21 cellular contexts compared by ENCODE assay signal in genomic region chr11:117392979-117393378, GRCh38.
DNase-seq lines count a peak whose midpoint lies in the region; FAIRE-seq and TF ChIP-seq lines count a peak whose summit lies in the region.
"Had no signal": no experiment of that assay in that cellular context is flagged by ENCODE, and none has a peak within 500 bp of the region (broad histone marks: within the 10 kb centered on the region; RNA-seq: fewer than 3 reads in every experiment).

No MANE protein-coding gene starts in this region.

- no peak overlapping the region for H3K9ac ChIP-seq in neuronal stem cell (ENCODE audit: low read depth, low read length, poor library complexity)
- H3K9ac ChIP-seq: GM23248 had no signal

- H4K8ac ChIP-seq in neuronal stem cell (ENCODE audit: low read depth, low read length), result no peak overlapping the region

- no peak for TF ChIP-seq POLR2A in sigmoid colon (IDR thresholded peaks at IDR 0.05)

- H3K36me3 ChIP-seq in left ventricle myocardium inferior, result peaks cover 84% of the 10 kb centered on the region
- H3K36me3 ChIP-seq in neuronal stem cell (replicated peaks in 1 of 2; ENCODE audit: control insufficient read depth in 2 of 2, insufficient read depth in 2 of 2, low read length in 2 of 2), result peaks cover 40 to 92% of the 10 kb centered on the region in 2 donors
- H3K36me3 ChIP-seq in sigmoid colon, result peaks cover 14 to 94% (median 67%) of the 10 kb centered on the region in 4 donors
- H3K36me3 ChIP-seq in small intestine (ENCODE audit: control insufficient read depth in 2 of 2, insufficient read depth in 2 of 2, low read length in 2 of 2), result peaks cover 9 to 11% of the 10 kb centered on the region in 2 donors

- no peak for TF ChIP-seq EP300 in sigmoid colon (IDR thresholded peaks at IDR 0.05)

- no peak overlapping the region for H2BK12ac ChIP-seq in neuronal stem cell (ENCODE audit: low read length)

- no peak overlapping the region for H2BK120ac ChIP-seq in neuronal stem cell (ENCODE audit: low read depth, low read length)

- no peaks in the 10 kb centered on the region for H3K4me1 ChIP-seq in left ventricle myocardium inferior
- H3K4me1 ChIP-seq in neuronal stem cell (ENCODE audit: control insufficient read depth in 2 of 2, insufficient read depth in 1 of 2, low read depth in 1 of 2, low read length in 2 of 2), result no peaks in the 10 kb centered on the region
- H3K4me1 ChIP-seq in sigmoid colon, result no peaks in the 10 kb centered on the region
- H3K4me1 ChIP-seq in small intestine (ENCODE audit: control insufficient read depth in 2 of 2, insufficient read depth in 1 of 2, low read depth in 1 of 2, low read length in 1 of 2), result no peaks in the 10 kb centered on the region
- H3K4me1 ChIP-seq: A549, Caco-2, HAP-1 had no signal

- no peak overlapping the region for H2AK5ac ChIP-seq in neuronal stem cell (ENCODE audit: low read depth, low read length)

- no CpG with 5 or more reads among the region's 8 CpGs for WGBS in neuronal stem cell (ENCODE audit: extremely low coverage in 2 of 2, insufficient read length in 2 of 2, insufficient replicate concordance in 1 of 2), 2 donors
- WGBS in sigmoid colon, 2 donors, result 96% methylated on average over 8 of the region's 8 CpGs
- 95 to 99% (median 97%) methylated on average over 8 of the region's 8 CpGs for WGBS in small intestine, 3 donors

- peak overlapping the region; percentile 59 for H3K23ac ChIP-seq in neuronal stem cell (ENCODE audit: low read depth, low read length, poor library complexity)

- FAIRE-seq in small intestine (lab: Jason Lieb, UNC), result no peak
- FAIRE-seq: A549, D721Med, G401.6, GM12892, GM18507 had no signal

- H2BK15ac ChIP-seq in neuronal stem cell (ENCODE audit: low read length), result no peak overlapping the region

- H3K27me3 ChIP-seq in left ventricle myocardium inferior (ENCODE audit: low read depth) (no peaks in the 10 kb centered on the region), neuronal stem cell (ENCODE audit: control insufficient read depth in 3 of 3, insufficient read depth in 3 of 3, low read depth in 1 of 3, low read length in 3 of 3) (no peaks in the 10 kb centered on the region), sigmoid colon (no peaks in the 10 kb centered on the region), small intestine (ENCODE audit: control insufficient read depth in 2 of 2, insufficient read depth in 2 of 2, low read length in 2 of 2) (no peaks in the 10 kb centered on the region)

- H3K4me2 ChIP-seq in neuronal stem cell (ENCODE audit: insufficient read depth, low read length, poor library complexity, severe bottlenecking), result no peak overlapping the region
- H3K4me2 ChIP-seq: A549 had no signal

- H2AFZ ChIP-seq in neuronal stem cell (ENCODE audit: low read length), result no peak overlapping the region
- H2AFZ ChIP-seq: GM23248 had no signal

- intact Hi-C loops in cardiac septum (cut with DNase I) (no loop called here), left ventricle myocardium inferior (cut with micrococcal nuclease) (no loop called here), sigmoid colon (cut with DNase I) (no loop called here)

- DNase-seq in cardiac septum (ENCODE audit: low spot score) (peak; percentile 46), left ventricle myocardium inferior (no peak), neuronal stem cell (ENCODE audit: low spot score) (no peak), sigmoid colon (peak; percentile 45), small intestine (no peak)
- no peak for DNase-seq in activated CD8-positive, alpha-beta memory T cell treated with anti-CD3 and anti-CD28 coated beads, Interleukin-2, amount 50 U/mL, for 4 hours
- no peak for DNase-seq in activated T-cell treated with anti-CD3 and anti-CD28 coated beads, Interleukin-2, amount 50 U/mL, for 1 hour
- DNase-seq: AML-193; CD4-positive, alpha-beta T cell; GM23248; IMR-90 had no signal

- no peak overlapping the region for H3K4me3 ChIP-seq in left ventricle myocardium inferior
- no peak overlapping the region for H3K4me3 ChIP-seq in neuronal stem cell (ENCODE audit: low read length in 2 of 2)
- no peak overlapping the region for H3K4me3 ChIP-seq in sigmoid colon
- H3K4me3 ChIP-seq in small intestine (ENCODE audit: low read depth in 1 of 2, low read length in 2 of 2), result no peak overlapping the region
- H3K4me3 ChIP-seq: A549, GM23248, HAP-1 had no signal

- no peaks in the 10 kb centered on the region for H3K79me1 ChIP-seq in neuronal stem cell (ENCODE audit: low read depth, low read length)

- H3K14ac ChIP-seq in neuronal stem cell (ENCODE audit: low read length), result no peak overlapping the region

- no peak overlapping the region for H3K4ac ChIP-seq in neuronal stem cell (ENCODE audit: low read length)

- no peak overlapping the region for H4K91ac ChIP-seq in neuronal stem cell (ENCODE audit: low read depth, low read length, poor library complexity)

- peaks cover under 1% of the 10 kb centered on the region for H3K9me3 ChIP-seq in left ventricle myocardium inferior (replicated peaks)
- peaks cover 3 to 12% of the 10 kb centered on the region in 2 donors for H3K9me3 ChIP-seq in neuronal stem cell (replicated peaks in 1 of 2; ENCODE audit: control insufficient read depth in 2 of 2, insufficient read depth in 1 of 2, low read depth in 1 of 2, low read length in 2 of 2)
- no peaks in the 10 kb centered on the region for H3K9me3 ChIP-seq in sigmoid colon
- no peaks in the 10 kb centered on the region for H3K9me3 ChIP-seq in small intestine (ENCODE audit: control insufficient read depth, low read depth)
- H3K9me3 ChIP-seq: A549, HAP-1 had no signal

- H3K27ac ChIP-seq in left ventricle myocardium inferior (replicated peaks), result no peak overlapping the region
- no peak overlapping the region for H3K27ac ChIP-seq in neuronal stem cell (replicated peaks; ENCODE audit: low read length)
- no peak overlapping the region for H3K27ac ChIP-seq in sigmoid colon
- H3K27ac ChIP-seq in small intestine (ENCODE audit: low read depth in 1 of 2, low read length in 1 of 2), result no peak overlapping the region
- H3K27ac ChIP-seq: 22Rv1, A549, C4-2B, GM23248, HL-60 had no signal

- TF ChIP-seq CTCF in left ventricle myocardium inferior (IDR thresholded peaks at IDR 0.05; ENCODE audit: borderline replicate concordance) (no peak), sigmoid colon (IDR thresholded peaks at IDR 0.05) (no peak)

- no peak overlapping the region for H2BK5ac ChIP-seq in neuronal stem cell (ENCODE audit: low read length)

- no peak overlapping the region for H3K18ac ChIP-seq in neuronal stem cell (ENCODE audit: low read length)

Comparison
In these comparisons a context has a peak if more than half of its experiments do, and no peak if none do; other contexts are left out.
1. DNase-seq: peak in cardiac septum (single experiment) and sigmoid colon (single experiment); none in left ventricle myocardium inferior (single experiment), neuronal stem cell (single experiment), small intestine (single experiment), activated CD8-positive, alpha-beta memory T cell treated with anti-CD3 and anti-CD28 coated beads, Interleukin-2, amount 50 U/mL, for 4 hours (single experiment) and activated T-cell treated with anti-CD3 and anti-CD28 coated beads, Interleukin-2, amount 50 U/mL, for 1 hour (single experiment).